In the genomic region with DNA sequence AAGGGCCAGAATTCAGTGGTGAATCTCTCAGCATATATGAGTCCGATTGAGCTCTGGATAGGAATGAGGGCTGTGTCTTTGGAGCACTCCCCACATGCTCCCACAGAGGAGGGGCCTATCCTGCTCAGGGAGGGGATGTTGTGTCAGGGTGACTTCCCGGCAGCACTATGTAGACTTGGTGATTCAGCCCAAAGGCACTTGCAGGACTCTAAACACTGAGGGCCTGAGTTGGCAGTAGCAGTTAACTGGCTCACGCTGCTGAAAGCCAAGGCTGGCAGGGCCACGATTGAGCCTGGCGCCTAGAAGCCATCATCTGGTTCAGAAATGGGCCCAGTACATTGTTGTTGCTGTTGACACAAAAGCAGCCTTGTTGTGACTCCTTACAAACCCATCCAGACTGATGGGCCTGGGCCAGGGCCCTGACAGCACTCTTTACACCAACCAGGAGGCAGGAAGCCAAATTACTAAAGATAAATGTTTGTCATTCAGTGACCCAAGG, we compare ENCODE assay signal across 8 cellular contexts. TPM values are rescaled to one million over a fixed set of nuclear protein-coding genes. Genes with fewer than 3 reads are reported as not detected.
DNase-seq lines count a peak whose midpoint lies in the region; ATAC-seq and TF ChIP-seq lines count a peak whose summit lies in the region.

No MANE protein-coding gene starts in this region.

- no peak overlapping the region for H2AFZ ChIP-seq in neural progenitor cell (replicated peaks)

- CTCF ChIA-PET in A673 (lab: Charles Lee) (no interaction called here), Panc1 (lab: Charles Lee) (no interaction called here)

- peaks cover 40% of the 10 kb centered on the region for H3K36me3 Mint-ChIP-seq in neural progenitor cell

- H3K4me2 ChIP-seq in neural progenitor cell: no peak overlapping the region

- intact Hi-C loops in A673 (cut with micrococcal nuclease; ENCODE audit: unreplicated experiment): loop anchor here (10.0 kb wide), 1 partner anchor 318 kb away; no protein-coding TSS in a partner anchor
- intact Hi-C loops in Panc1 (cut with micrococcal nuclease; ENCODE audit: unreplicated experiment): no loop called here
- intact Hi-C loops in esophagus squamous epithelium (cut with DNase I): loop anchor here (5.0 kb wide), 1 partner anchor 41 kb away; a partner anchor contains a TSS

- TF ChIP-seq CTCF in A673 (conservative IDR thresholded peaks at IDR 0.05; ENCODE audit: low read depth, low read length): no peak
- TF ChIP-seq CTCF in Panc1 (IDR thresholded peaks at IDR 0.05): no peak
- no peak for TF ChIP-seq CTCF in esophagus squamous epithelium (IDR thresholded peaks at IDR 0.05)
- no peak for TF ChIP-seq CTCF in neural progenitor cell (IDR thresholded peaks at IDR 0.05)

- H3K4me3 ChIP-seq in A673 (ENCODE audit: low read depth, low read length, poor library complexity, severe bottlenecking) (no peak overlapping the region), Panc1 (ENCODE audit: low read depth in 2 of 2, low read length in 2 of 2) (no peak overlapping the region), esophagus squamous epithelium (peak overlapping the region in 1 of 4 donors; percentile 16), neural progenitor cell (no peak overlapping the region)

- POLR2A ChIA-PET in A673 (lab: Charles Lee; ENCODE audit: low non-redundant PET): no interaction called here
- POLR2A ChIA-PET in Panc1 (lab: Charles Lee): no interaction called here

- DNase-seq in A673 (ENCODE audit: low spot score): peak; percentile 25
- DNase-seq in Panc1 (ENCODE audit: low read depth, low spot score): peak; percentile 60
- no peak for DNase-seq in esophagus squamous epithelium (lab: John Stamatoyannopoulos, UW)
- peak; percentile 98 for DNase-seq in myocyte (ENCODE audit: low read depth)
- no peak for DNase-seq in neural progenitor cell (ENCODE audit: low spot score)

- in situ Hi-C loops in Panc1 (cut with HindIII; ENCODE audit: low pct_unique_long_range_greater_than_20kb, low sequenced_read_pairs): no loop called here

- peaks cover 5% of the 10 kb centered on the region for H3K27me3 Mint-ChIP-seq in neural progenitor cell (ENCODE audit: insufficient read depth, low read depth)

- peaks cover 10% of the 10 kb centered on the region for H4K20me1 ChIP-seq in neural progenitor cell (ENCODE audit: low read depth)

- H3K27me3 ChIP-seq in A673 (replicated peaks; ENCODE audit: insufficient read depth, low read depth, low read length, poor library complexity) (no peaks in the 10 kb centered on the region), Panc1 (ENCODE audit: control insufficient read depth, insufficient read depth, low read length) (no peaks in the 10 kb centered on the region), esophagus squamous epithelium (no peaks in the 10 kb centered on the region), neural progenitor cell (no peaks in the 10 kb centered on the region)

- peak in 1 of 4 donors; percentile 19 for TF ChIP-seq POLR2A in esophagus squamous epithelium (IDR thresholded peaks at IDR 0.05)

- no peaks in the 10 kb centered on the region for H3K4me1 ChIP-seq in A673 (ENCODE audit: insufficient read depth, low read length, poor library complexity, severe bottlenecking)
- peaks cover 11% of the 10 kb centered on the region for H3K4me1 ChIP-seq in Panc1 (ENCODE audit: control insufficient read depth, insufficient read depth, low read length)
- peaks cover 30 to 69% (median 42%) of the 10 kb centered on the region in 3 donors for H3K4me1 ChIP-seq in esophagus squamous epithelium
- H3K4me1 ChIP-seq in neural progenitor cell: no peaks in the 10 kb centered on the region

- no peak overlapping the region for H3K27ac Mint-ChIP-seq in neural progenitor cell

- H3K4me1 Mint-ChIP-seq in neural progenitor cell: peaks cover 3% of the 10 kb centered on the region

- H3K9me3 Mint-ChIP-seq in neural progenitor cell: no peaks in the 10 kb centered on the region

- H3K9ac ChIP-seq in neural progenitor cell: no peak overlapping the region

- WGBS in esophagus squamous epithelium, 2 donors: 21% methylated on average over 2 to 3 of the region's 5 CpGs

- H3K36me3 ChIP-seq in A673 (ENCODE audit: insufficient read depth, low read length, poor library complexity, severe bottlenecking): peaks cover 34% of the 10 kb centered on the region
- peaks cover 8% of the 10 kb centered on the region for H3K36me3 ChIP-seq in Panc1 (ENCODE audit: control insufficient read depth, insufficient read depth, low read length)
- H3K36me3 ChIP-seq in esophagus squamous epithelium: peaks cover 23 to 88% (median 29%) of the 10 kb centered on the region in 3 donors
- H3K36me3 ChIP-seq in neural progenitor cell: peaks cover 3% of the 10 kb centered on the region

- peaks cover 1% of the 10 kb centered on the region for H3F3A ChIP-seq in neural progenitor cell (ENCODE audit: low read depth)

- no peak overlapping the region for H3K27ac ChIP-seq in A673 (ENCODE audit: low read depth, low read length, poor library complexity, severe bottlenecking)
- peak overlapping the region; percentile 76 for H3K27ac ChIP-seq in Panc1 (ENCODE audit: low read length)
- peak overlapping the region; percentile 77 to 92 (median 90) for H3K27ac ChIP-seq in esophagus squamous epithelium
- no peak overlapping the region for H3K27ac ChIP-seq in neural progenitor cell

- no peak overlapping the region for H3K4me3 Mint-ChIP-seq in neural progenitor cell

- ATAC-seq in Panc1 (peak; percentile 97), GM18868 (IDR thresholded peaks at IDR 0.05; ENCODE audit: unreplicated experiment) (no peak), HG02759 (IDR thresholded peaks at IDR 0.05; ENCODE audit: unreplicated experiment) (no peak), HG03097 (IDR thresholded peaks at IDR 0.05; ENCODE audit: low FRiP score, unreplicated experiment) (no peak)

- H3K9me3 ChIP-seq in A673 (ENCODE audit: low read depth, low read length, poor library complexity, severe bottlenecking) (no peaks in the 10 kb centered on the region), Panc1 (ENCODE audit: control insufficient read depth, insufficient read depth, low read depth, low read length) (no peaks in the 10 kb centered on the region), esophagus squamous epithelium (no peaks in the 10 kb centered on the region), neural progenitor cell (ENCODE audit: low read depth) (no peaks in the 10 kb centered on the region)

- H3K79me2 ChIP-seq in neural progenitor cell (ENCODE audit: low read depth): no peaks in the 10 kb centered on the region

- no TSS peak for BruUV-seq in A673 (replicated peaks; lab: Mats Ljungman, UMichigan)
- no TSS peak for BruUV-seq in Panc1 (replicated peaks; lab: Mats Ljungman, UMichigan)

RNA-seq across cellular contexts. Expression of a gene that starts 31.9 kb away (rescaled TPM):
- total RNA-seq in A673 (2021) (108 and 118 TPM in 2 replicates), Panc1 (2021; ENCODE audit: unreplicated experiment) (105 TPM), esophagus squamous epithelium (10 to 100 TPM; 54.6 to 66.2 (median 57.8) TPM), myocyte (80.3 and 88.7 TPM in 2 replicates), neural progenitor cell (ENCODE audit: low replicate concordance) (95.0 and 101 TPM in 2 replicates)
- 141 TPM for polyA plus RNA-seq in Panc1 (2012; ENCODE audit: insufficient read length)
- polyA plus RNA-seq in myocyte (2012): 114 TPM

RNA-seq across cellular contexts. Expression of a gene that starts 39.3 kb away (rescaled TPM):
- total RNA-seq in A673 (2021) (12.0 and 18.5 TPM in 2 replicates), Panc1 (2021; ENCODE audit: unreplicated experiment) (125 TPM), esophagus squamous epithelium (100 to 1,000 TPM in 1 of 4 donors, 10 to 100 TPM in 3; 16.3 to 105 (median 20.5) TPM), myocyte (61.3 and 187 TPM in 2 replicates), neural progenitor cell (ENCODE audit: low replicate concordance) (16.0 and 31.4 TPM in 2 replicates)
- 158 TPM for polyA plus RNA-seq in Panc1 (2012; ENCODE audit: insufficient read length)
- 226 TPM for polyA plus RNA-seq in myocyte (2012)

RNA-seq across cellular contexts. Expression of a gene that starts 41.5 kb away (rescaled TPM):
- total RNA-seq in A673 (2021): 19.1 and 21.8 TPM in 2 replicates
- total RNA-seq in Panc1 (2021; ENCODE audit: unreplicated experiment): 24.3 TPM
- 31.4 TPM for polyA plus RNA-seq in Panc1 (2012; ENCODE audit: insufficient read length)
- 10 to 100 TPM; 23.8 to 44.1 (median 34.7) TPM for total RNA-seq in esophagus squamous epithelium
- total RNA-seq in myocyte: 67.0 and 75.5 TPM in 2 replicates
- polyA plus RNA-seq in myocyte (2012): 57.9 TPM
- total RNA-seq in neural progenitor cell (ENCODE audit: low replicate concordance): 31.4 and 91.5 TPM in 2 replicates

RNA-seq across cellular contexts. Expression of a gene that starts 42.5 kb away (rescaled TPM):
- 1.4 and 4.2 TPM in 2 replicates for total RNA-seq in A673 (2021)
- total RNA-seq in Panc1 (2021; ENCODE audit: unreplicated experiment): 7.7 TPM
- polyA plus RNA-seq in Panc1 (2012; ENCODE audit: insufficient read length): 10.3 TPM
- total RNA-seq in esophagus squamous epithelium: 1 to 10 TPM; 1.7 to 6.9 (median 4.5) TPM
- 3.5 and 6.0 TPM in 2 replicates for total RNA-seq in myocyte
- 12.1 TPM for polyA plus RNA-seq in myocyte (2012)
- 6.8 and 17.3 TPM in 2 replicates for total RNA-seq in neural progenitor cell (ENCODE audit: low replicate concordance)

RNA-seq across cellular contexts. Expression of a gene that starts 55.3 kb away (rescaled TPM):
- total RNA-seq in A673 (2021): 21.2 and 22.1 TPM in 2 replicates
- 59.1 TPM for total RNA-seq in Panc1 (2021; ENCODE audit: unreplicated experiment)
- 80.0 TPM for polyA plus RNA-seq in Panc1 (2012; ENCODE audit: insufficient read length)
- 10 to 100 TPM; 19.8 to 28.4 (median 25.3) TPM for total RNA-seq in esophagus squamous epithelium
- total RNA-seq in myocyte: 21.0 and 28.4 TPM in 2 replicates
- polyA plus RNA-seq in myocyte (2012): 36.2 TPM
- 10.2 and 14.3 TPM in 2 replicates for total RNA-seq in neural progenitor cell (ENCODE audit: low replicate concordance)

Comparison
In these comparisons a context has a peak if more than half of its experiments do, and no peak if none do; other contexts are left out.
1. DNase-seq: peak in A673 (single experiment), Panc1 (single experiment) and myocyte (single experiment); none in esophagus squamous epithelium (single experiment) and neural progenitor cell (single experiment).
2. H3K27ac ChIP-seq: peak in Panc1 (single experiment) and esophagus squamous epithelium (4 of 4); none in A673 (single experiment) and neural progenitor cell (single experiment).